Comparison of ENCODE assay signal across 1 cellular context in genomic region chr5:53944981-53945380, GRCh38.
A peak's percentile ranks its signal among the peaks of the same experiment; 100 is the strongest.
TF ChIP-seq lines count a peak whose summit lies in the region.

No MANE protein-coding gene starts in this region.

TF ChIP-seq in HepG2, 621 proteins besides CTCF, POLR2A, EP300 and RAD21 (continues in another document):
- TF ChIP-seq ZNF646 (CRISPR knock-in tag; IDR thresholded peaks at IDR 0.05) (no peak), TCF7 (IDR thresholded peaks at IDR 0.05; ENCODE audit: low read depth) (peak; percentile 61; the same call in 1 of the 2 replicates), ZNF570 (CRISPR knock-in tag; IDR thresholded peaks at IDR 0.05; ENCODE audit: borderline replicate concordance) (no peak), ARNTL (CRISPR knock-in tag; IDR thresholded peaks at IDR 0.05) (no peak), NFE2L2 (IDR thresholded peaks at IDR 0.05; ENCODE audit: low read length) (no peak), PPARG (CRISPR knock-in tag; conservative IDR thresholded peaks at IDR 0.05) (peak; percentile 48; the same call in 1 of the 2 replicates), TAF1 (CRISPR knock-in tag; IDR thresholded peaks at IDR 0.05) (no peak), GPBP1L1 (CRISPR knock-in tag; IDR thresholded peaks at IDR 0.05) (no peak), ELF1 (CRISPR knock-in tag; IDR thresholded peaks at IDR 0.05) (peak; percentile 44; the same call in 1 of the 2 replicates), CENPX (CRISPR knock-in tag; IDR thresholded peaks at IDR 0.05) (no peak), ZMYM4 (CRISPR knock-in tag; IDR thresholded peaks at IDR 0.05) (peak; percentile 79), SOX13 (IDR thresholded peaks at IDR 0.05) (no peak), SOX13 (CRISPR knock-in tag; conservative IDR thresholded peaks at IDR 0.05 in 1 of 2, IDR thresholded peaks at IDR 0.05 in 1 of 2) (0 out of 4 replicates have a peak, but pooled peaks of 1 of the 2 experiments have one; percentile 32), ATF1 (CRISPR knock-in tag; IDR thresholded peaks at IDR 0.05) (peak; percentile 67; the same call in 1 of the 2 replicates), ZNF788 (CRISPR knock-in tag; IDR thresholded peaks at IDR 0.05; ENCODE audit: borderline replicate concordance) (no peak), ZZZ3 (CRISPR knock-in tag; IDR thresholded peaks at IDR 0.05; ENCODE audit: borderline replicate concordance) (no peak), USF2 (IDR thresholded peaks at IDR 0.05; ENCODE audit: low read depth, low read length) (peak; percentile 38; the same call in 1 of the 2 replicates), USF2 (CRISPR knock-in tag; IDR thresholded peaks at IDR 0.05; ENCODE audit: borderline replicate concordance) (peak; percentile 60; the same call in 1 of the 2 replicates), ZNF501 (CRISPR knock-in tag; IDR thresholded peaks at IDR 0.05) (no peak), ZNF143 (CRISPR knock-in tag; IDR thresholded peaks at IDR 0.05) (no peak), CREB1 (IDR thresholded peaks at IDR 0.05) (peak; percentile 67), CREB1 (CRISPR knock-in tag; IDR thresholded peaks at IDR 0.05) (peak; percentile 65), FOSL2 (CRISPR knock-in tag; IDR thresholded peaks at IDR 0.05) (peak; percentile 57), FOXO1 (CRISPR knock-in tag; IDR thresholded peaks at IDR 0.05) (no peak), ZNF382 (CRISPR knock-in tag; IDR thresholded peaks at IDR 0.05; ENCODE audit: borderline replicate concordance) (no peak), SETDB1 (CRISPR knock-in tag; IDR thresholded peaks at IDR 0.05; ENCODE audit: borderline replicate concordance) (no peak), ZBTB37 (CRISPR knock-in tag; IDR thresholded peaks at IDR 0.05) (no peak), POLR2G (IDR thresholded peaks at IDR 0.05; ENCODE audit: low read depth, low read length) (no peak), POGZ (CRISPR knock-in tag; IDR thresholded peaks at IDR 0.05) (peak; percentile 69; the same call in 1 of the 2 replicates), GFI1 (CRISPR knock-in tag; IDR thresholded peaks at IDR 0.05; ENCODE audit: borderline replicate concordance) (no peak), DR1 (CRISPR knock-in tag; IDR thresholded peaks at IDR 0.05) (no peak), KAT7 (CRISPR knock-in tag; IDR thresholded peaks at IDR 0.05; ENCODE audit: borderline replicate concordance) (no peak), RARA (CRISPR knock-in tag; IDR thresholded peaks at IDR 0.05) (0 out of 2 replicates have a peak, but pooled peaks have one; percentile 19), NCOA2 (CRISPR knock-in tag; IDR thresholded peaks at IDR 0.05) (0 out of 2 replicates have a peak, but pooled peaks have one; percentile 22)
- TF ChIP-seq, protein P1, sequence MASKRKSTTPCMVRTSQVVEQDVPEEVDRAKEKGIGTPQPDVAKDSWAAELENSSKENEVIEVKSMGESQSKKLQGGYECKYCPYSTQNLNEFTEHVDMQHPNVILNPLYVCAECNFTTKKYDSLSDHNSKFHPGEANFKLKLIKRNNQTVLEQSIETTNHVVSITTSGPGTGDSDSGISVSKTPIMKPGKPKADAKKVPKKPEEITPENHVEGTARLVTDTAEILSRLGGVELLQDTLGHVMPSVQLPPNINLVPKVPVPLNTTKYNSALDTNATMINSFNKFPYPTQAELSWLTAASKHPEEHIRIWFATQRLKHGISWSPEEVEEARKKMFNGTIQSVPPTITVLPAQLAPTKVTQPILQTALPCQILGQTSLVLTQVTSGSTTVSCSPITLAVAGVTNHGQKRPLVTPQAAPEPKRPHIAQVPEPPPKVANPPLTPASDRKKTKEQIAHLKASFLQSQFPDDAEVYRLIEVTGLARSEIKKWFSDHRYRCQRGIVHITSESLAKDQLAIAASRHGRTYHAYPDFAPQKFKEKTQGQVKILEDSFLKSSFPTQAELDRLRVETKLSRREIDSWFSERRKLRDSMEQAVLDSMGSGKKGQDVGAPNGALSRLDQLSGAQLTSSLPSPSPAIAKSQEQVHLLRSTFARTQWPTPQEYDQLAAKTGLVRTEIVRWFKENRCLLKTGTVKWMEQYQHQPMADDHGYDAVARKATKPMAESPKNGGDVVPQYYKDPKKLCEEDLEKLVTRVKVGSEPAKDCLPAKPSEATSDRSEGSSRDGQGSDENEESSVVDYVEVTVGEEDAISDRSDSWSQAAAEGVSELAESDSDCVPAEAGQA (IDR thresholded peaks at IDR 0.05; ENCODE audit: low read depth): 0 out of 2 replicates have a peak, but pooled peaks have one; percentile 40
- TF ChIP-seq, protein P1 (CRISPR knock-in tag; IDR thresholded peaks at IDR 0.05; ENCODE audit: borderline replicate concordance): no peak
- TF ChIP-seq, protein P2, sequence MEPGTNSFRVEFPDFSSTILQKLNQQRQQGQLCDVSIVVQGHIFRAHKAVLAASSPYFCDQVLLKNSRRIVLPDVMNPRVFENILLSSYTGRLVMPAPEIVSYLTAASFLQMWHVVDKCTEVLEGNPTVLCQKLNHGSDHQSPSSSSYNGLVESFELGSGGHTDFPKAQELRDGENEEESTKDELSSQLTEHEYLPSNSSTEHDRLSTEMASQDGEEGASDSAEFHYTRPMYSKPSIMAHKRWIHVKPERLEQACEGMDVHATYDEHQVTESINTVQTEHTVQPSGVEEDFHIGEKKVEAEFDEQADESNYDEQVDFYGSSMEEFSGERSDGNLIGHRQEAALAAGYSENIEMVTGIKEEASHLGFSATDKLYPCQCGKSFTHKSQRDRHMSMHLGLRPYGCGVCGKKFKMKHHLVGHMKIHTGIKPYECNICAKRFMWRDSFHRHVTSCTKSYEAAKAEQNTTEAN (CRISPR knock-in tag; conservative IDR thresholded peaks at IDR 0.05): no peak
- TF ChIP-seq, protein P3, sequence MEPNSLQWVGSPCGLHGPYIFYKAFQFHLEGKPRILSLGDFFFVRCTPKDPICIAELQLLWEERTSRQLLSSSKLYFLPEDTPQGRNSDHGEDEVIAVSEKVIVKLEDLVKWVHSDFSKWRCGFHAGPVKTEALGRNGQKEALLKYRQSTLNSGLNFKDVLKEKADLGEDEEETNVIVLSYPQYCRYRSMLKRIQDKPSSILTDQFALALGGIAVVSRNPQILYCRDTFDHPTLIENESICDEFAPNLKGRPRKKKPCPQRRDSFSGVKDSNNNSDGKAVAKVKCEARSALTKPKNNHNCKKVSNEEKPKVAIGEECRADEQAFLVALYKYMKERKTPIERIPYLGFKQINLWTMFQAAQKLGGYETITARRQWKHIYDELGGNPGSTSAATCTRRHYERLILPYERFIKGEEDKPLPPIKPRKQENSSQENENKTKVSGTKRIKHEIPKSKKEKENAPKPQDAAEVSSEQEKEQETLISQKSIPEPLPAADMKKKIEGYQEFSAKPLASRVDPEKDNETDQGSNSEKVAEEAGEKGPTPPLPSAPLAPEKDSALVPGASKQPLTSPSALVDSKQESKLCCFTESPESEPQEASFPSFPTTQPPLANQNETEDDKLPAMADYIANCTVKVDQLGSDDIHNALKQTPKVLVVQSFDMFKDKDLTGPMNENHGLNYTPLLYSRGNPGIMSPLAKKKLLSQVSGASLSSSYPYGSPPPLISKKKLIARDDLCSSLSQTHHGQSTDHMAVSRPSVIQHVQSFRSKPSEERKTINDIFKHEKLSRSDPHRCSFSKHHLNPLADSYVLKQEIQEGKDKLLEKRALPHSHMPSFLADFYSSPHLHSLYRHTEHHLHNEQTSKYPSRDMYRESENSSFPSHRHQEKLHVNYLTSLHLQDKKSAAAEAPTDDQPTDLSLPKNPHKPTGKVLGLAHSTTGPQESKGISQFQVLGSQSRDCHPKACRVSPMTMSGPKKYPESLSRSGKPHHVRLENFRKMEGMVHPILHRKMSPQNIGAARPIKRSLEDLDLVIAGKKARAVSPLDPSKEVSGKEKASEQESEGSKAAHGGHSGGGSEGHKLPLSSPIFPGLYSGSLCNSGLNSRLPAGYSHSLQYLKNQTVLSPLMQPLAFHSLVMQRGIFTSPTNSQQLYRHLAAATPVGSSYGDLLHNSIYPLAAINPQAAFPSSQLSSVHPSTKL (CRISPR knock-in tag; IDR thresholded peaks at IDR 0.05): peak; percentile 44; the same call in 1 of the 2 replicates
